Comparison of ENCODE assay signal across 1 cellular context in the genomic region with DNA sequence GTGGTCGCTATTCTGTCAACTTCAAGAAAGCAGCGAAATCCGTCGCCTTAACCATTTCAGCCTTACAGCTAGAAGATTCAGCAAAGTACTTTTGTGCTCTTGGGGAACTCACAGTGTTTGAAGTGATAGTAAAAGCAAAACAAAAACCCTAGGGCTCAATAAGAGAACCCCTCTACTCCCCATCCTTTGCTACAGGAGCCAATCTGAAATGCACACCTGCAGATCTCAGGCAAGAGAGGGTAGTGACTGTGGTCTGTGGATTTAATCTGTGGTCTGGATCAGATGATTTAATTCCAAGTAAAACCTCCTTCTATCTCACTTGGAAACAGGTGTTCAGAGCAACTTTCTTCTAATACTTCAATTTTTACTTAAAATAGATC.
TF ChIP-seq lines count a peak whose summit lies in the region.

No MANE protein-coding gene starts in this region.

TF ChIP-seq in WTC11, 78 proteins besides CTCF, POLR2A, EP300 and RAD21 (continued from another document):
- TF ChIP-seq, protein P1, sequence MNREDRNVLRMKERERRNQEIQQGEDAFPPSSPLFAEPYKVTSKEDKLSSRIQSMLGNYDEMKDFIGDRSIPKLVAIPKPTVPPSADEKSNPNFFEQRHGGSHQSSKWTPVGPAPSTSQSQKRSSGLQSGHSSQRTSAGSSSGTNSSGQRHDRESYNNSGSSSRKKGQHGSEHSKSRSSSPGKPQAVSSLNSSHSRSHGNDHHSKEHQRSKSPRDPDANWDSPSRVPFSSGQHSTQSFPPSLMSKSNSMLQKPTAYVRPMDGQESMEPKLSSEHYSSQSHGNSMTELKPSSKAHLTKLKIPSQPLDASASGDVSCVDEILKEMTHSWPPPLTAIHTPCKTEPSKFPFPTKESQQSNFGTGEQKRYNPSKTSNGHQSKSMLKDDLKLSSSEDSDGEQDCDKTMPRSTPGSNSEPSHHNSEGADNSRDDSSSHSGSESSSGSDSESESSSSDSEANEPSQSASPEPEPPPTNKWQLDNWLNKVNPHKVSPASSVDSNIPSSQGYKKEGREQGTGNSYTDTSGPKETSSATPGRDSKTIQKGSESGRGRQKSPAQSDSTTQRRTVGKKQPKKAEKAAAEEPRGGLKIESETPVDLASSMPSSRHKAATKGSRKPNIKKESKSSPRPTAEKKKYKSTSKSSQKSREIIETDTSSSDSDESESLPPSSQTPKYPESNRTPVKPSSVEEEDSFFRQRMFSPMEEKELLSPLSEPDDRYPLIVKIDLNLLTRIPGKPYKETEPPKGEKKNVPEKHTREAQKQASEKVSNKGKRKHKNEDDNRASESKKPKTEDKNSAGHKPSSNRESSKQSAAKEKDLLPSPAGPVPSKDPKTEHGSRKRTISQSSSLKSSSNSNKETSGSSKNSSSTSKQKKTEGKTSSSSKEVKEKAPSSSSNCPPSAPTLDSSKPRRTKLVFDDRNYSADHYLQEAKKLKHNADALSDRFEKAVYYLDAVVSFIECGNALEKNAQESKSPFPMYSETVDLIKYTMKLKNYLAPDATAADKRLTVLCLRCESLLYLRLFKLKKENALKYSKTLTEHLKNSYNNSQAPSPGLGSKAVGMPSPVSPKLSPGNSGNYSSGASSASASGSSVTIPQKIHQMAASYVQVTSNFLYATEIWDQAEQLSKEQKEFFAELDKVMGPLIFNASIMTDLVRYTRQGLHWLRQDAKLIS (CRISPR knock-in tag; IDR thresholded peaks at IDR 0.05; ENCODE audit: borderline replicate concordance): no peak
